ENCODE assay signal across 20 cellular contexts in genomic region chr1:89698624-89699023, GRCh38.
DNase-seq lines count a peak whose midpoint lies in the region; ATAC-seq, FAIRE-seq and TF ChIP-seq lines count a peak whose summit lies in the region.
"Had no signal": no experiment of that assay in that cellular context is flagged by ENCODE, and none has a peak within 500 bp of the region (broad histone marks: within the 10 kb centered on the region; RNA-seq: fewer than 3 reads in every experiment).

No MANE protein-coding gene starts in this region.

- POLR2A ChIA-PET in PC-3 (lab: Charles Lee; ENCODE audit: unreplicated experiment): no interaction called here

- H3K9me2 ChIP-seq in PC-3 (replicated peaks; ENCODE audit: low read length): no peaks in the 10 kb centered on the region

- peaks cover 75% of the 10 kb centered on the region for H3K4me1 Mint-ChIP-seq in activated CD4-positive, alpha-beta T cell treated with anti-CD3 and anti-CD28 coated beads, Interleukin-2, amount 10 ng/mL, durations not matched to agents 24 days and 14 days
- H3K4me1 Mint-ChIP-seq: neural progenitor cell had no signal

- H2AFZ ChIP-seq in PC-3 (ENCODE audit: low read length): no peak overlapping the region
- H2AFZ ChIP-seq: GM23248, neural progenitor cell had no signal

- peak overlapping the region; percentile 82 for H3K27ac Mint-ChIP-seq in activated CD4-positive, alpha-beta T cell treated with anti-CD3 and anti-CD28 coated beads, Interleukin-2, amount 10 ng/mL, durations not matched to agents 24 days and 14 days
- H3K27ac Mint-ChIP-seq: neural progenitor cell, type B pancreatic cell had no signal

- no peaks in the 10 kb centered on the region for H4K20me1 ChIP-seq in PC-3 (ENCODE audit: low read length)

- H3F3A ChIP-seq in PC-3 (ENCODE audit: low read length, unreplicated experiment): no peaks in the 10 kb centered on the region

- no peaks in the 10 kb centered on the region for H3K4me1 ChIP-seq in PC-3 (ENCODE audit: insufficient read depth, low read length)
- H3K4me1 ChIP-seq: Caco-2, neural progenitor cell had no signal

- no peaks in the 10 kb centered on the region for H3K9me3 Mint-ChIP-seq in activated CD4-positive, alpha-beta T cell treated with anti-CD3 and anti-CD28 coated beads, Interleukin-2, amount 10 ng/mL, durations not matched to agents 24 days and 14 days
- H3K9me3 Mint-ChIP-seq: neural progenitor cell, type B pancreatic cell had no signal

- no peak for FAIRE-seq in urothelium cell line (lab: Jason Lieb, UNC)
- FAIRE-seq: A204.1, astrocyte had no signal

- peak overlapping the region; percentile 31 for H3K4me3 Mint-ChIP-seq in activated CD4-positive, alpha-beta T cell treated with anti-CD3 and anti-CD28 coated beads, Interleukin-2, amount 10 ng/mL, durations not matched to agents 24 days and 14 days
- H3K4me3 Mint-ChIP-seq: neural progenitor cell, type B pancreatic cell had no signal

- BruUV-seq in PC-3 (replicated peaks; lab: Mats Ljungman, UMichigan): no TSS peak

- intact Hi-C loops in activated CD4-positive, alpha-beta T cell treated with anti-CD3 and anti-CD28 coated beads, Interleukin-2, amount 10 ng/mL, durations not matched to agents 24 days and 14 days (cut with micrococcal nuclease): no loop called here
- intact Hi-C loops in PC-3 (cut with micrococcal nuclease): loop anchor here (10.0 kb wide), 1 partner anchor 66 kb away; no protein-coding TSS in a partner anchor

- no peak overlapping the region for H3K4me3 ChIP-seq in PC-3 (ENCODE audit: low read length)
- H3K4me3 ChIP-seq in choroid plexus epithelial cell (ENCODE audit: low read depth, low read length): no peak overlapping the region
- H3K4me3 ChIP-seq: GM23248, neural progenitor cell had no signal

- H3K27me3 Mint-ChIP-seq in activated CD4-positive, alpha-beta T cell treated with anti-CD3 and anti-CD28 coated beads, Interleukin-2, amount 10 ng/mL, durations not matched to agents 24 days and 14 days: no peaks in the 10 kb centered on the region
- H3K27me3 Mint-ChIP-seq: type B pancreatic cell had no signal

- peak; percentile 80 for ATAC-seq in PC-3
- ATAC-seq: right cardiac atrium had no signal

- H3K27me3 ChIP-seq in PC-3 (ENCODE audit: low read length): no peaks in the 10 kb centered on the region
- H3K27me3 ChIP-seq: neural progenitor cell had no signal

- CTCF ChIA-PET in PC-3 (lab: Charles Lee): no interaction called here

- H3K9ac ChIP-seq in PC-3 (ENCODE audit: low read length): no peak overlapping the region
- H3K9ac ChIP-seq: GM23248, neural progenitor cell had no signal

- TF ChIP-seq CTCF in PC-3 (conservative IDR thresholded peaks at IDR 0.05; ENCODE audit: low read depth, low read length) (no peak), choroid plexus epithelial cell (conservative IDR thresholded peaks at IDR 0.05; ENCODE audit: low read depth, low read length) (no peak)

- H3K36me3 Mint-ChIP-seq in activated CD4-positive, alpha-beta T cell treated with anti-CD3 and anti-CD28 coated beads, Interleukin-2, amount 10 ng/mL, durations not matched to agents 24 days and 14 days (ENCODE audit: low read depth): peaks cover 76% of the 10 kb centered on the region
- H3K36me3 Mint-ChIP-seq: neural progenitor cell had no signal

- no peaks in the 10 kb centered on the region for H3K9me3 ChIP-seq in PC-3 (ENCODE audit: low read length)
- H3K9me3 ChIP-seq: Caco-2 had no signal

- no peaks in the 10 kb centered on the region for H3K36me3 ChIP-seq in PC-3 (ENCODE audit: low read depth, low read length)
- H3K36me3 ChIP-seq: neural progenitor cell had no signal

- H3K27ac ChIP-seq in PC-3 (ENCODE audit: low read length): no peak overlapping the region
- H3K27ac ChIP-seq: GM23248, neural progenitor cell had no signal

- DNase-seq in activated CD4-positive, alpha-beta T cell treated with anti-CD3 and anti-CD28 coated beads, Interleukin-2, amount 10 ng/mL, durations not matched to agents 24 days and 14 days: no peak
- no peak for DNase-seq in activated CD4-positive, alpha-beta T cell treated with anti-CD3 and anti-CD28 coated beads, Interleukin-2, amount 50 U/mL, for 1 hour
- DNase-seq in PC-3: peak; percentile 48
- DNase-seq in choroid plexus epithelial cell (ENCODE audit: low read depth): peak; percentile 49
- DNase-seq in pulmonary artery endothelial cell (ENCODE audit: low read depth, low spot score): peak; percentile 52
- no peak for DNase-seq in DMS79 (lab: John Stamatoyannopoulos, UW)
- no peak for DNase-seq in urothelium cell line (ENCODE audit: low spot score)
- no peak for DNase-seq in effector CD4-positive, alpha-beta T cell
- DNase-seq: Caco-2; cortex of kidney; GM23248; NCI-H1048; NCI-H2171 treated with DMSO at 0.1 percent for 48 hours; right cardiac atrium; stimulated activated CD4-positive, alpha-beta T cell treated with anti-CD3 and anti-CD28 coated beads, Interleukin-2, amount 100 ng/mL, for 24 hours; stimulated activated CD8-positive, alpha-beta memory T cell treated with anti-CD3 and anti-CD28 coated beads, Interleukin-4, amount 100 ng/mL, for 48 hours had no signal

- no peaks in the 10 kb centered on the region for H3K79me2 ChIP-seq in PC-3 (ENCODE audit: low read length)

- H3K4me2 ChIP-seq in PC-3 (ENCODE audit: low read length): no peak overlapping the region
- H3K4me2 ChIP-seq: neural progenitor cell had no signal

Comparison
In these comparisons a context has a peak if more than half of its experiments do, and no peak if none do; other contexts are left out.
1. DNase-seq: peak in PC-3 (single experiment), choroid plexus epithelial cell (single experiment) and pulmonary artery endothelial cell (single experiment); none in activated CD4-positive, alpha-beta T cell treated with anti-CD3 and anti-CD28 coated beads, Interleukin-2, amount 10 ng/mL, durations not matched to agents 24 days and 14 days (single experiment), activated CD4-positive, alpha-beta T cell treated with anti-CD3 and anti-CD28 coated beads, Interleukin-2, amount 50 U/mL, for 1 hour (single experiment), DMS79 (single experiment), urothelium cell line (single experiment) and effector CD4-positive, alpha-beta T cell (single experiment).